21 cellular contexts compared by ENCODE assay signal in the genomic region with DNA sequence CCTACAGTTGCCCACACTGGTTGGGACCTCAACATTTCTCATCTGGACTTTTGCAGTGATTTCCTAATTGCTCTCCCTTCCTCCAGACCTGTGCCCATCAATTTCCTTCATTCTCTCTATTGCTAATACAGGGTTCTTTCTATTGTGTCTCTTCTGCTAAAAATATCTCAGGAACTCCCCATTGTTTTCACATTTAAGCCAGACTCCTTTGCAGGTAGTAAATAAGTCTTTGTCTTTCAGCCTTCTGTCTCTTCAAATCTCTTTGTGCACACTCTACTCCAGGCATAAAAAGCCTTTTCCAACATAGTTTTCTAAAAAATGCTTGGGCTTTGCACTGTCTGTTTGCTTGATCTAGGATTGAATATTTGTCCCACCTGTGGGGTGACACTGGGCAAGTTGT.
"Had no signal": no experiment of that assay in that cellular context is flagged by ENCODE, and none has a peak within 500 bp of the region (broad histone marks: within the 10 kb centered on the region; RNA-seq: fewer than 3 reads in every experiment).

No MANE protein-coding gene starts in this region.

- H2AFZ ChIP-seq: PC-9 had no signal

- H3K4me2 ChIP-seq: PC-9 had no signal

- DNase-seq: KBM-7, MV-4-11, NCI-H1048, NCI-H1105, NCI-H1417, NCI-H1436 treated with DMSO at 0.1 percent for 48 hours, NCI-H1694, NCI-H187 treated with DMSO at 0.1 percent for 48 hours, NCI-H2029 treated with DMSO at 0.1 percent for 48 hours, NCI-H2171, NCI-H226, NCI-H446, NCI-H510A, NCI-H524 treated with DMSO at 0.1 percent for 48 hours, NCI-H69, NCI-H774, OCI-M1, PC-9, Peyer's patch, SHP77 treated with DMSO at 0.1 percent for 48 hours, SJCRH30 had no signal

- H3K9me3 ChIP-seq: Peyer's patch, SJCRH30 had no signal

- H3K4me1 ChIP-seq: Peyer's patch, SJCRH30 had no signal

- H3K27ac ChIP-seq: PC-9, Peyer's patch, SJCRH30 had no signal

- H3K36me3 ChIP-seq: Peyer's patch, SJCRH30 had no signal

- H3K27me3 ChIP-seq: Peyer's patch, SJCRH30 had no signal

- H3K4me3 ChIP-seq: PC-9, Peyer's patch, SJCRH30 had no signal
